1 cellular context compared by ENCODE assay signal in genomic region chr2:36441065-36441625, GRCh38.
TF ChIP-seq lines count a peak whose summit lies in the region.

No MANE protein-coding gene starts in this region.

TF ChIP-seq in IMR-90, 13 proteins besides CTCF, POLR2A, EP300 and RAD21 (continued from another document):
- no peak for TF ChIP-seq USF2 (IDR thresholded peaks at IDR 0.05; ENCODE audit: low read depth, low read length)
- no peak for TF ChIP-seq MXI1 (IDR thresholded peaks at IDR 0.05; ENCODE audit: borderline replicate concordance, low read depth, low read length)
- TF ChIP-seq NFE2L2 (IDR thresholded peaks at IDR 0.05; ENCODE audit: low read depth, low read length), result no peak
- TF ChIP-seq BHLHE40 (IDR thresholded peaks at IDR 0.05; ENCODE audit: low read depth, low read length), result no peak
- no peak for TF ChIP-seq MAZ (IDR thresholded peaks at IDR 0.05; ENCODE audit: borderline replicate concordance, low read depth, low read length)
- TF ChIP-seq FOS (IDR thresholded peaks at IDR 0.05; ENCODE audit: low read depth, low read length), result no peak
- TF ChIP-seq, protein P1, sequence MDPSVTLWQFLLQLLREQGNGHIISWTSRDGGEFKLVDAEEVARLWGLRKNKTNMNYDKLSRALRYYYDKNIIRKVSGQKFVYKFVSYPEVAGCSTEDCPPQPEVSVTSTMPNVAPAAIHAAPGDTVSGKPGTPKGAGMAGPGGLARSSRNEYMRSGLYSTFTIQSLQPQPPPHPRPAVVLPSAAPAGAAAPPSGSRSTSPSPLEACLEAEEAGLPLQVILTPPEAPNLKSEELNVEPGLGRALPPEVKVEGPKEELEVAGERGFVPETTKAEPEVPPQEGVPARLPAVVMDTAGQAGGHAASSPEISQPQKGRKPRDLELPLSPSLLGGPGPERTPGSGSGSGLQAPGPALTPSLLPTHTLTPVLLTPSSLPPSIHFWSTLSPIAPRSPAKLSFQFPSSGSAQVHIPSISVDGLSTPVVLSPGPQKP (IDR thresholded peaks at IDR 0.05; ENCODE audit: borderline replicate concordance, low read depth, low read length), result no peak
- no peak for TF ChIP-seq CEBPB (IDR thresholded peaks at IDR 0.05; ENCODE audit: low read depth, low read length)
